Comparison of ENCODE assay signal across 8 cellular contexts in genomic region chr18:58046087-58046793, GRCh38. TPM values are rescaled to one million over a fixed set of nuclear protein-coding genes. Genes with fewer than 3 reads are reported as not detected.
DNase-seq lines count a peak whose midpoint lies in the region; ATAC-seq and TF ChIP-seq lines count a peak whose summit lies in the region.

No MANE protein-coding gene starts in this region.

- WGBS in transverse colon (ENCODE audit: low coverage in 1 of 2), 2 donors: 25 to 29% methylated on average over 9 of the region's 9 CpGs

- peaks cover 19% of the 10 kb centered on the region for H3K27me3 Mint-ChIP-seq in activated naive CD8-positive, alpha-beta T cell treated with anti-CD3 and anti-CD28 coated beads, Interleukin-2, amount 50 U/mL, for 24 hours

- H3K4me1 Mint-ChIP-seq in activated naive CD8-positive, alpha-beta T cell treated with anti-CD3 and anti-CD28 coated beads, Interleukin-2, amount 50 U/mL, for 24 hours: peaks cover 27% of the 10 kb centered on the region

- peak overlapping the region; percentile 91 for H3K4me3 Mint-ChIP-seq in activated naive CD8-positive, alpha-beta T cell treated with anti-CD3 and anti-CD28 coated beads, Interleukin-2, amount 50 U/mL, for 24 hours

- H3K36me3 ChIP-seq in right atrium auricular region: no peaks in the 10 kb centered on the region
- no peaks in the 10 kb centered on the region for H3K36me3 ChIP-seq in transverse colon

- H3K9me3 ChIP-seq in right atrium auricular region: no peaks in the 10 kb centered on the region
- no peaks in the 10 kb centered on the region for H3K9me3 ChIP-seq in transverse colon

- in situ Hi-C loops in transverse colon (cut with MboI; ENCODE audit: low pct_ligation_motif_present in 1 of 4, low pct_unique_long_range_greater_than_20kb in 1 of 4, low sequenced_read_pairs in 3 of 4): loop anchor here in 2 of 4 donors (10.0 to 25.0 kb wide), 2 partner anchors 159 to 421 kb away; partner anchors contain the start of gene NARS1 (in 1 of the 2)

- H3K4me3 ChIP-seq in right atrium auricular region: peak overlapping the region; percentile 85 to 86
- peak overlapping the region; percentile 70 to 87 (median 86) for H3K4me3 ChIP-seq in transverse colon

- no peaks in the 10 kb centered on the region for H3K36me3 Mint-ChIP-seq in activated naive CD8-positive, alpha-beta T cell treated with anti-CD3 and anti-CD28 coated beads, Interleukin-2, amount 50 U/mL, for 24 hours (ENCODE audit: low read depth)

- intact Hi-C loops in left cardiac atrium (cut with DNase I): loop anchor here in 1 of 2 donors (5.0 to 10.0 kb wide), 2 partner anchors 136 to 279 kb away; no protein-coding TSS in a partner anchor
- intact Hi-C loops in transverse colon (cut with DNase I; ENCODE audit: low total_unique reads): loop anchor here (5.0 to 10.0 kb wide), 2 partner anchors 131 to 309 kb away; no protein-coding TSS in a partner anchor

- H3K9me3 Mint-ChIP-seq in activated naive CD8-positive, alpha-beta T cell treated with anti-CD3 and anti-CD28 coated beads, Interleukin-2, amount 50 U/mL, for 24 hours: no peaks in the 10 kb centered on the region

- TF ChIP-seq CTCF in right atrium auricular region (IDR thresholded peaks at IDR 0.05): no peak
- no peak for TF ChIP-seq CTCF in transverse colon (IDR thresholded peaks at IDR 0.05)

- DNase-seq in right atrium auricular region (ENCODE audit: low spot score) (no peak), left cardiac atrium (no peak), transverse colon (no peak), DMS153 (lab: John Stamatoyannopoulos, UW) (no peak)
- no peak for DNase-seq in activated naive CD8-positive, alpha-beta T cell treated with anti-CD3 and anti-CD28 coated beads, Interleukin-2, amount 50 U/mL, for 24 hours

- H3K4me1 ChIP-seq in right atrium auricular region (peaks cover 0 to 26% of the 10 kb centered on the region in 2 donors), transverse colon (peaks cover 0 to 29% (median 26%) of the 10 kb centered on the region in 4 donors)

- no peak for TF ChIP-seq POLR2A in transverse colon (IDR thresholded peaks at IDR 0.05)

- H3K27ac Mint-ChIP-seq in activated naive CD8-positive, alpha-beta T cell treated with anti-CD3 and anti-CD28 coated beads, Interleukin-2, amount 50 U/mL, for 24 hours: no peak overlapping the region

- no peak for TF ChIP-seq EP300 in transverse colon (IDR thresholded peaks at IDR 0.05; ENCODE audit: low read depth)

- ATAC-seq in left cardiac atrium (no peak), GM21515 (IDR thresholded peaks at IDR 0.05; ENCODE audit: unreplicated experiment) (no peak)
- no peak for ATAC-seq in activated naive CD8-positive, alpha-beta T cell treated with anti-CD3 and anti-CD28 coated beads, Interleukin-2, amount 50 U/mL, for 24 hours
- ATAC-seq in activated CD4-positive, CD25-positive, alpha-beta regulatory T cell treated with anti-CD3 and anti-CD28 coated beads, Interleukin-2, amount 50 U/mL, for 24 hours: no peak

- peak overlapping the region; percentile 87 to 89 for H3K27ac ChIP-seq in right atrium auricular region
- H3K27ac ChIP-seq in layer of hippocampus (ENCODE audit: low read depth, low read length): peak overlapping the region; percentile 4
- peak overlapping the region; percentile 90 to 95 (median 94) for H3K27ac ChIP-seq in transverse colon

- H3K27me3 ChIP-seq in right atrium auricular region: no peaks in the 10 kb centered on the region
- no peaks in the 10 kb centered on the region for H3K27me3 ChIP-seq in layer of hippocampus (ENCODE audit: control insufficient read depth, insufficient read depth, low read length)
- H3K27me3 ChIP-seq in transverse colon: no peaks in the 10 kb centered on the region

RNA-seq across cellular contexts. Expression of gene NEDD4L, which starts 2.2 kb away (rescaled TPM):
- 10 to 100 TPM; 45.0 to 68.0 TPM for total RNA-seq in right atrium auricular region
- total RNA-seq in left cardiac atrium: 10 to 100 TPM; 64.9 to 98.2 TPM
- 100 to 1,000 TPM; 217 to 773 (median 305) TPM for total RNA-seq in transverse colon

Comparison
In these comparisons a context has a peak if more than half of its experiments do, and no peak if none do; other contexts are left out.
1. H3K27ac ChIP-seq: peak in every context shown above with its lines; median percentile 94 in transverse colon; 88 in right atrium auricular region; 4 in layer of hippocampus.